ENCODE assay signal across 22 cellular contexts in genomic region chr2:32377928-32378327, GRCh38.
"Had no signal": no experiment of that assay in that cellular context is flagged by ENCODE, and none has a peak within 500 bp of the region (broad histone marks: within the 10 kb centered on the region; RNA-seq: fewer than 3 reads in every experiment).

No MANE protein-coding gene starts in this region.

- H3K27ac Mint-ChIP-seq: activated CD4-positive, alpha-beta memory T cell treated with anti-CD3 and anti-CD28 coated beads, Interleukin-2, amount 10 ng/mL, durations not matched to agents 7 days and 5 days; activated naive CD8-positive, alpha-beta T cell treated with anti-CD3 and anti-CD28 coated beads, Interleukin-2, amount 10 ng/mL, durations not matched to agents 7 days and 5 days; activated T-helper 1 cell treated with anti-CD3 and anti-CD28 coated beads, Interleukin-12 subunit alpha, Interleukin-12 subunit beta, Interleukin-2, Interleukin-4 antibody, amounts not matched to agents 30 ng/mL and 10 ng/mL and 1 ng/mL, durations not matched to agents 14 hours and 24 hours and 36 hours had no signal

- H3K4me3 Mint-ChIP-seq: activated CD4-positive, alpha-beta memory T cell treated with anti-CD3 and anti-CD28 coated beads, Interleukin-2, amount 10 ng/mL, durations not matched to agents 7 days and 5 days; activated naive CD8-positive, alpha-beta T cell treated with anti-CD3 and anti-CD28 coated beads, Interleukin-2, amount 10 ng/mL, durations not matched to agents 7 days and 5 days; activated T-helper 1 cell treated with anti-CD3 and anti-CD28 coated beads, Interleukin-12 subunit alpha, Interleukin-12 subunit beta, Interleukin-2, Interleukin-4 antibody, amounts not matched to agents 30 ng/mL and 10 ng/mL and 1 ng/mL, durations not matched to agents 14 hours and 24 hours and 36 hours; natural killer cell; T-cell had no signal

- H3K9me3 Mint-ChIP-seq: activated CD4-positive, alpha-beta memory T cell treated with anti-CD3 and anti-CD28 coated beads, Interleukin-2, amount 10 ng/mL, durations not matched to agents 7 days and 5 days; activated naive CD8-positive, alpha-beta T cell treated with anti-CD3 and anti-CD28 coated beads, Interleukin-2, amount 10 ng/mL, durations not matched to agents 7 days and 5 days; activated T-helper 1 cell treated with anti-CD3 and anti-CD28 coated beads, Interleukin-12 subunit alpha, Interleukin-12 subunit beta, Interleukin-2, Interleukin-4 antibody, amounts not matched to agents 30 ng/mL and 10 ng/mL and 1 ng/mL, durations not matched to agents 14 hours and 24 hours and 36 hours; effector memory CD8-positive, alpha-beta T cell; natural killer cell; T-cell had no signal

- FAIRE-seq: bronchial epithelial cell had no signal

- ATAC-seq: effector memory CD8-positive, alpha-beta T cell; gastroesophageal sphincter; left colon; natural killer cell; T-cell had no signal

- DNase-seq: activated CD4-positive, alpha-beta memory T cell treated with anti-CD3 and anti-CD28 coated beads, Interleukin-2, amount 10 ng/mL, durations not matched to agents 7 days and 5 days; activated CD8-positive, alpha-beta memory T cell treated with anti-CD3 and anti-CD28 coated beads, Interleukin-2, amount 50 U/mL, for 48 hours; activated naive CD8-positive, alpha-beta T cell treated with anti-CD3 and anti-CD28 coated beads, Interleukin-2, amount 10 ng/mL, durations not matched to agents 7 days and 5 days; dermis blood vessel endothelial cell; effector memory CD8-positive, alpha-beta T cell; left colon; natural killer cell; retina; stimulated activated CD4-positive, alpha-beta T cell treated with anti-CD3 and anti-CD28 coated beads, Interleukin-4, amount 100 ng/mL, for 24 hours; stimulated activated naive CD4-positive, alpha-beta T cell; T-cell; tibial artery; WERI-Rb-1 had no signal

- H3K27ac ChIP-seq: ascending aorta, epithelial cell of prostate, gastroesophageal sphincter, neutrophil, skin epidermis, tibial artery, vagina, WERI-Rb-1 had no signal

- H3K27me3 Mint-ChIP-seq: activated CD4-positive, alpha-beta memory T cell treated with anti-CD3 and anti-CD28 coated beads, Interleukin-2, amount 10 ng/mL, durations not matched to agents 7 days and 5 days; activated naive CD8-positive, alpha-beta T cell treated with anti-CD3 and anti-CD28 coated beads, Interleukin-2, amount 10 ng/mL, durations not matched to agents 7 days and 5 days; effector memory CD8-positive, alpha-beta T cell; T-cell had no signal

- H3K4me3 ChIP-seq: ascending aorta, gastroesophageal sphincter, lung, skin epidermis, tibial artery, vagina had no signal

- H3K9me3 ChIP-seq: ascending aorta, gastroesophageal sphincter, neutrophil, tibial artery, vagina had no signal

- H3K27me3 ChIP-seq: ascending aorta, gastroesophageal sphincter, neutrophil, tibial artery, vagina had no signal

- H3K36me3 ChIP-seq: neutrophil had no signal
